ENCODE assay signal across 8 cellular contexts in the genomic region with DNA sequence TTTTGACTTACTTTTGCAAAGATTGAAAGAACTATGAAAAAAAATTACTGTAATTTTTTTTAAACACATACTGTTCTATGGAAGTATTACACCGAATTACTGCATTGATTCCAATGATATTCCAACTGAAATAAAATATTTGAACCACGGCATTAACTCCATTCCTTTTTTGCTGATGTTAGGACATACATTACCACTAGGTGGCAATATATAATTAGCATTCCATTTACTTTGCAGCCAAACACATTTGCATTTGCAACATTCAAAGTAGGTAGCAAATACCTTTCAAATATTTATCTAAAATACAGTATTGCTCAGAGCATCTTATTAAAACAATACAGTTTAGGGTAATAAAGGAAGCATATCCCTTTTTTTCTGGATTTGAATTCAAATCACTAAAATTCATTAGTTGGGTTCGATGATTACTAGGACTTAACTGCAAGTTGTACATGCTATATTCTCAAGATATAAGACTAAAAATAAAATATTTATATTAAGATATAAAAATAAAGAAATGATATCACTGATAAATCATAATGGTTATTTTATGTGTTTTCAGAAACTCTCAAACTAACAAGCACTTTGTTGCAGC. TPM values are rescaled to one million over a fixed set of nuclear protein-coding genes. Genes with fewer than 3 reads are reported as not detected.
DNase-seq lines count a peak whose midpoint lies in the region; ATAC-seq, FAIRE-seq and TF ChIP-seq lines count a peak whose summit lies in the region.

No MANE protein-coding gene starts in this region.

- no peaks in the 10 kb centered on the region for H3K9me1 ChIP-seq in endothelial cell of umbilical vein (replicated peaks; ENCODE audit: control insufficient read depth, extremely low read depth, insufficient read depth, low read length)

- no peaks in the 10 kb centered on the region for H3K36me3 ChIP-seq in endothelial cell of umbilical vein (ENCODE audit: control insufficient read depth in 2 of 2, extremely low read depth in 1 of 2, insufficient read depth in 2 of 2, low read length in 2 of 2)

- H3K4me2 ChIP-seq in endothelial cell of umbilical vein (ENCODE audit: insufficient read depth, low read length) = no peak overlapping the region

- no peaks in the 10 kb centered on the region for H3K27me3 ChIP-seq in endothelial cell of umbilical vein (ENCODE audit: control insufficient read depth in 2 of 2, insufficient read depth in 2 of 2, low read length in 2 of 2)

- H4K20me1 ChIP-seq in endothelial cell of umbilical vein (replicated peaks; ENCODE audit: control insufficient read depth, extremely low read depth, insufficient read depth, low read length) = no peaks in the 10 kb centered on the region

- H3K4me3 ChIP-seq in endothelial cell of umbilical vein (replicated peaks in 1 of 3; ENCODE audit: insufficient read depth in 1 of 3, low read depth in 1 of 3, low read length in 3 of 3) = no peak overlapping the region

- FAIRE-seq in endothelial cell of umbilical vein (lab: Jason Lieb, UNC) = no peak

- CTCF ChIA-PET in HEK293T (lab: Yijun Ruan, JAX) = interaction anchor here (0.6 to 0.7 kb wide), 2 partner anchors 1044 to 1743 kb away, joined by 3 read pairs; no protein-coding TSS in a partner anchor
- CTCF ChIA-PET in endothelial cell of umbilical vein (lab: Charles Lee) = interaction anchor here (0.6 to 1.5 kb wide), 4 partner anchors 31 to 591 kb away, joined by 3 to 5 read pairs (median 3); no protein-coding TSS in a partner anchor

- H3K9me3 ChIP-seq in endothelial cell of umbilical vein (replicated peaks; ENCODE audit: control insufficient read depth, insufficient read depth, low read length) = no peaks in the 10 kb centered on the region

- no peak for TF ChIP-seq POLR2A in endothelial cell of umbilical vein (IDR thresholded peaks at IDR 0.05; ENCODE audit: low read depth, low read length)

- DNase-seq in GM03348 (ENCODE audit: low spot score) = peak; percentile 54
- DNase-seq in HEK293T (ENCODE audit: extremely low spot score) = peak; percentile 22
- DNase-seq in NCI-H748 treated with DMSO at 0.1 percent for 48 hours (lab: John Stamatoyannopoulos, UW) = peak; percentile 25
- DNase-seq in endothelial cell of umbilical vein (ENCODE audit: low read depth, low spot score) = peak; percentile 34
- peak; percentile 70 for DNase-seq in pons (ENCODE audit: low spot score)
- no peak for DNase-seq in NCI-H187 (lab: John Stamatoyannopoulos, UW)
- DNase-seq in T-helper 9 cell = no peak

- H3K9ac ChIP-seq in endothelial cell of umbilical vein (replicated peaks; ENCODE audit: extremely low read depth, insufficient read depth, low read length) = no peak overlapping the region

- intact Hi-C loops in endothelial cell of umbilical vein (cut with micrococcal nuclease) = loop anchor here (2.0 kb wide), 1 partner anchor 32 kb away; a partner anchor contains a TSS

- no peak overlapping the region for H2AFZ ChIP-seq in endothelial cell of umbilical vein (ENCODE audit: low read depth, low read length)

- TF ChIP-seq CTCF in endothelial cell of umbilical vein (IDR thresholded peaks at IDR 0.05; ENCODE audit: extremely low read depth in 1 of 2, insufficient read depth in 1 of 2, low read depth in 1 of 2, low read length in 2 of 2) = peak; percentile 42

- H3K27ac ChIP-seq in endothelial cell of umbilical vein (ENCODE audit: insufficient read depth, low read depth, low read length) = no peak overlapping the region

- POLR2A ChIA-PET in HEK293T (lab: Yijun Ruan, JAX) (no interaction called here), endothelial cell of umbilical vein (lab: Charles Lee) (no interaction called here)

- no peaks in the 10 kb centered on the region for H3K79me2 ChIP-seq in endothelial cell of umbilical vein (ENCODE audit: control insufficient read depth, insufficient read depth, low read length)

- no peak for ATAC-seq in GM19035 (IDR thresholded peaks at IDR 0.05; ENCODE audit: unreplicated experiment)

- dilution Hi-C loops in endothelial cell of umbilical vein (cut with MboI; ENCODE audit: extremely low pct_ligation_motif_present, low sequenced_read_pairs) = no loop called here

- no TSS peak for BruUV-seq in endothelial cell of umbilical vein (replicated peaks; lab: Mats Ljungman, UMichigan)

- H3K4me1 ChIP-seq in endothelial cell of umbilical vein (ENCODE audit: control insufficient read depth, extremely low read depth, insufficient read depth, low read length) = no peaks in the 10 kb centered on the region

TF ChIP-seq in HEK293T, 16 proteins besides CTCF, POLR2A, EP300 and RAD21:
- no peak for TF ChIP-seq TARDBP (IDR thresholded peaks at IDR 0.05)
- no peak for TF ChIP-seq SUZ12 (IDR thresholded peaks at IDR 0.05)
- TF ChIP-seq, protein P1, sequence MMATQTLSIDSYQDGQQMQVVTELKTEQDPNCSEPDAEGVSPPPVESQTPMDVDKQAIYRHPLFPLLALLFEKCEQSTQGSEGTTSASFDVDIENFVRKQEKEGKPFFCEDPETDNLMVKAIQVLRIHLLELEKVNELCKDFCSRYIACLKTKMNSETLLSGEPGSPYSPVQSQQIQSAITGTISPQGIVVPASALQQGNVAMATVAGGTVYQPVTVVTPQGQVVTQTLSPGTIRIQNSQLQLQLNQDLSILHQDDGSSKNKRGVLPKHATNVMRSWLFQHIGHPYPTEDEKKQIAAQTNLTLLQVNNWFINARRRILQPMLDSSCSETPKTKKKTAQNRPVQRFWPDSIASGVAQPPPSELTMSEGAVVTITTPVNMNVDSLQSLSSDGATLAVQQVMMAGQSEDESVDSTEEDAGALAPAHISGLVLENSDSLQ (IDR thresholded peaks at IDR 0.05) = no peak
- TF ChIP-seq FOXA1 (IDR thresholded peaks at IDR 0.05) = no peak
- TF ChIP-seq BHLHE40 (IDR thresholded peaks at IDR 0.05; ENCODE audit: borderline replicate concordance) = no peak
- TF ChIP-seq LEF1 (IDR thresholded peaks at IDR 0.05; ENCODE audit: borderline replicate concordance) = no peak
- no peak for TF ChIP-seq HDGF (IDR thresholded peaks at IDR 0.05; ENCODE audit: borderline replicate concordance)
- TF ChIP-seq SP1 (IDR thresholded peaks at IDR 0.05) = no peak
- TF ChIP-seq ZNF384 (IDR thresholded peaks at IDR 0.05) = no peak
- TF ChIP-seq ELF4 (IDR thresholded peaks at IDR 0.05) = no peak
- no peak for TF ChIP-seq FOXM1 (IDR thresholded peaks at IDR 0.05; ENCODE audit: borderline replicate concordance)
- no peak for TF ChIP-seq CTBP1 (IDR thresholded peaks at IDR 0.05; ENCODE audit: borderline replicate concordance)
- TF ChIP-seq ARNT (IDR thresholded peaks at IDR 0.05) = no peak
- no peak for TF ChIP-seq FOXK2 (IDR thresholded peaks at IDR 0.05)
- no peak for TF ChIP-seq NFRKB (IDR thresholded peaks at IDR 0.05)
- TF ChIP-seq L3MBTL2 (conservative IDR thresholded peaks at IDR 0.05) = no peak

TF ChIP-seq in endothelial cell of umbilical vein, 7 proteins besides CTCF, POLR2A, EP300 and RAD21:
- TF ChIP-seq MYC (IDR thresholded peaks at IDR 0.05; ENCODE audit: low read depth, low read length) (no peak), POLR2AphosphoS5 (IDR thresholded peaks at IDR 0.05; ENCODE audit: insufficient read depth, low read depth, low read length) (no peak), GATA2 (IDR thresholded peaks at IDR 0.05; ENCODE audit: insufficient read depth, insufficient read length, low read depth, low read length) (no peak), EZH2 (IDR thresholded peaks at IDR 0.05; ENCODE audit: borderline replicate concordance, low read depth, low read length, severe bottlenecking) (no peak), JUN (IDR thresholded peaks at IDR 0.05; ENCODE audit: borderline replicate concordance, insufficient read depth, insufficient read length, low read depth) (no peak), FOS (IDR thresholded peaks at IDR 0.05; ENCODE audit: borderline replicate concordance, insufficient read depth, low read length) (no peak)
- TF ChIP-seq, protein P2, sequence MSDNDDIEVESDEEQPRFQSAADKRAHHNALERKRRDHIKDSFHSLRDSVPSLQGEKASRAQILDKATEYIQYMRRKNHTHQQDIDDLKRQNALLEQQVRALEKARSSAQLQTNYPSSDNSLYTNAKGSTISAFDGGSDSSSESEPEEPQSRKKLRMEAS (IDR thresholded peaks at IDR 0.05; ENCODE audit: insufficient read depth, insufficient read length) = no peak

RNA-seq across cellular contexts. Expression of a gene that starts 31.3 kb away (rescaled TPM):
- total RNA-seq in endothelial cell of umbilical vein = 24.2 and 29.7 TPM in 2 replicates
- polyA plus RNA-seq in endothelial cell of umbilical vein = 19.6 and 22.9 TPM in 2 replicates
- 18.5 and 20.5 TPM in 2 replicates for polyA plus RNA-seq in endothelial cell of umbilical vein (2011; cell fraction: cytosol; rRNA removed)
- 27.2 and 29.5 TPM in 2 replicates for polyA plus RNA-seq in endothelial cell of umbilical vein (2011; cell fraction: nucleus; rRNA removed)
- 31.7 and 33.4 TPM in 2 replicates for polyA plus RNA-seq in endothelial cell of umbilical vein (2012)
- polyA minus RNA-seq in endothelial cell of umbilical vein = 79.5 and 89.2 TPM in 2 replicates
- 70.3 TPM for polyA minus RNA-seq in endothelial cell of umbilical vein (2011; cell fraction: cytosol; rRNA and poly(A)+ RNA removed)
- 13.4 and 19.7 TPM in 2 replicates for polyA minus RNA-seq in endothelial cell of umbilical vein (2011; cell fraction: nucleus; rRNA and poly(A)+ RNA removed)

Comparison
In these comparisons a context has a peak if more than half of its experiments do, and no peak if none do; other contexts are left out.
1. DNase-seq: peak in GM03348 (single experiment), HEK293T (single experiment), NCI-H748 treated with DMSO at 0.1 percent for 48 hours (single experiment), endothelial cell of umbilical vein (single experiment) and pons (single experiment); none in NCI-H187 (0 of 2) and T-helper 9 cell (single experiment).